ENCODE assay signal across 18 cellular contexts in the genomic region with DNA sequence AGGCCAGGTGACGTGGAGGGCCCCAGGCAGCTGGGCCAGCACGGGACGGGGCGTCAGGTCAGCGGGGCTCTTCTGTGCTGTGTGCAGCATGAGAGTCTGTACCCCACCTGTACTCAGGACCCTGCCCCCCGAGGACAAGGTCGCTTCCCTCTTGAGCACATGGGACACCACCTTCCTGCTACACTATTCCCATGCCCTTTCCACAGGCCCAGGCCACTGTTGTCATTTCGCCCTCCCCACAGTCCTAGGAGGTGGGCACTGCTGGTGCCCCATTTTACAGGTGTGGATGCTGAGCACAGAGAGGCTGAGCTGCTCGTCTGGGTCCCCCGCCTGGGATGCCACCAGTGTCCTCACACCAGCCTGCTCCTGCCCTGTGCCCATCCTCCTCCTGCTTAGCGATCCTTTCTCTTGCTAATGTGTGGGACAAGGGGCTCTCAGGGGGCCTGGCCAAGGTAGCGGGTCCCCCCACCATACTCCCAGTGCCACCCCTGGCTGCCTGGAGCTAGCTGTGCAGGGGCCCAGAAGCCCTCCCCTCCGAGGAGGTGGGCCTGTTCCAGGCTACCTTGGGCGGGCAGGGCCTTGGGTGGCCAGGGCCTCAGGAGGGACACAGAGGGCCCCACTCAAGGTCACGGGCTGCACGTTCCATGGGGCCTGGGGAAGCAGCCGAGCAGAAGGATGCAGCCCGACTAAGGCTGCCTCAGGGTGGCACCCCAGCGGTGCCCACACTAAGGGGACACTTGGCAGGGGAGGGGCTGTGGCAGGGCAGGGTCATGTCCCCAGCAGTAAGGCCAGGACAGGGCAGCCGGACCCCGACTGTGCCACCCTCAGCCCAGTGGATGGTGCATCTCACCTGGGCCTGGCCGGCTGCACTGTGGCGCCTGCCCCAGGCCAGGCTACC.
DNase-seq lines count a peak whose midpoint lies in the region; ATAC-seq and TF ChIP-seq lines count a peak whose summit lies in the region.
"Had no signal": no experiment of that assay in that cellular context is flagged by ENCODE, and none has a peak within 500 bp of the region (broad histone marks: within the 10 kb centered on the region; RNA-seq: fewer than 3 reads in every experiment).

No MANE protein-coding gene starts in this region.

- TF ChIP-seq POLR2A in heart left ventricle (IDR thresholded peaks at IDR 0.05) (no peak), erythroblast (IDR thresholded peaks at IDR 0.05; ENCODE audit: low read length) (no peak)

- no TSS peak for BruUV-seq in Panc1 (replicated peaks; lab: Mats Ljungman, UMichigan)

- H4K91ac ChIP-seq in neuronal stem cell (ENCODE audit: low read depth, low read length, poor library complexity) = peak overlapping the region; percentile 66

- DNase-seq in Panc1 (ENCODE audit: low read depth, low spot score) (no peak), heart left ventricle (peak in 2 of 5 donors; percentile 30 to 64), neuronal stem cell (ENCODE audit: low spot score) (no peak), erythroblast (lab: John Stamatoyannopoulos, UW) (no peak), amniotic stem cell (lab: John Stamatoyannopoulos, UW) (no peak), NCI-H1930 (lab: John Stamatoyannopoulos, UW) (no peak)
- DNase-seq: activated CD4-positive, alpha-beta T cell treated with anti-CD3 and anti-CD28 coated beads for 4 hours; activated naive CD4-positive, alpha-beta T cell; COR-L47; cortex of kidney; EL; HFFc6; NCI-H2081; NCI-H510A had no signal

- H2BK120ac ChIP-seq in neuronal stem cell (ENCODE audit: low read depth, low read length) = peak overlapping the region; percentile 25

- peak overlapping the region; percentile 27 for H3K14ac ChIP-seq in neuronal stem cell (ENCODE audit: low read length)

- peaks cover 86% of the 10 kb centered on the region for H3K4me1 ChIP-seq in BLaER1
- H3K4me1 ChIP-seq in Panc1 (ENCODE audit: control insufficient read depth, insufficient read depth, low read length) = no peaks in the 10 kb centered on the region
- H3K4me1 ChIP-seq in heart left ventricle = peaks cover 0 to 28% (median 0%) of the 10 kb centered on the region in 12 donors
- H3K4me1 ChIP-seq in neuronal stem cell (ENCODE audit: control insufficient read depth in 2 of 2, insufficient read depth in 1 of 2, low read depth in 1 of 2, low read length in 2 of 2) = no peaks in the 10 kb centered on the region
- H3K4me1 ChIP-seq: gastroesophageal sphincter had no signal

- intact Hi-C loops in Panc1 (cut with micrococcal nuclease; ENCODE audit: unreplicated experiment) = no loop called here
- intact Hi-C loops in heart left ventricle (cut with DNase I) = no loop called here

- H3K9me3 ChIP-seq in BLaER1 (peaks cover 7% of the 10 kb centered on the region), Panc1 (ENCODE audit: control insufficient read depth, insufficient read depth, low read depth, low read length) (no peaks in the 10 kb centered on the region), heart left ventricle (peaks cover 0 to 3% (median 0%) of the 10 kb centered on the region in 12 donors), neuronal stem cell (replicated peaks in 1 of 2; ENCODE audit: control insufficient read depth in 2 of 2, insufficient read depth in 1 of 2, low read depth in 1 of 2, low read length in 2 of 2) (peaks cover 0 to 2% of the 10 kb centered on the region in 2 donors)
- H3K9me3 ChIP-seq: gastroesophageal sphincter had no signal

- H3K27me3 ChIP-seq in BLaER1 = no peaks in the 10 kb centered on the region
- no peaks in the 10 kb centered on the region for H3K27me3 ChIP-seq in Panc1 (ENCODE audit: control insufficient read depth, insufficient read depth, low read length)
- no peaks in the 10 kb centered on the region for H3K27me3 ChIP-seq in heart left ventricle
- H3K27me3 ChIP-seq in neuronal stem cell (ENCODE audit: control insufficient read depth in 3 of 3, insufficient read depth in 3 of 3, low read depth in 1 of 3, low read length in 3 of 3) = peaks cover 0 to 9% (median 0%) of the 10 kb centered on the region in 3 experiments
- H3K27me3 ChIP-seq: gastroesophageal sphincter had no signal

- ATAC-seq in Panc1 (peak; percentile 14; the same call in 1 of the 2 replicates), heart left ventricle (peak in 3 of 4 donors; percentile 16 to 25 (median 17)), HG02763 (IDR thresholded peaks at IDR 0.05; ENCODE audit: unreplicated experiment) (no peak)
- ATAC-seq: gastroesophageal sphincter had no signal

- peak overlapping the region; percentile 79 for H3K18ac ChIP-seq in neuronal stem cell (ENCODE audit: low read length)

- 87 to 90% (median 89%) methylated on average over 14 to 23 of the region's 23 CpGs for WGBS in heart left ventricle, 4 donors
- no CpG with 5 or more reads among the region's 23 CpGs for WGBS in neuronal stem cell (ENCODE audit: extremely low coverage in 2 of 2, insufficient read length in 2 of 2, insufficient replicate concordance in 1 of 2), 2 donors

- H2AK5ac ChIP-seq in neuronal stem cell (ENCODE audit: low read depth, low read length) = peak overlapping the region; percentile 90

- H3K4me3 ChIP-seq in BLaER1 (no peak overlapping the region), Panc1 (ENCODE audit: low read depth in 2 of 2, low read length in 2 of 2) (no peak overlapping the region), heart left ventricle (no peak overlapping the region), neuronal stem cell (ENCODE audit: low read length in 2 of 2) (no peak overlapping the region)
- H3K4me3 ChIP-seq: gastroesophageal sphincter had no signal

- no peaks in the 10 kb centered on the region for H3K79me1 ChIP-seq in neuronal stem cell (ENCODE audit: low read depth, low read length)

- CTCF ChIA-PET in Panc1 (lab: Charles Lee) = interaction anchor here (1.1 kb wide), 1 partner anchor 29 kb away, joined by 3 read pairs; no protein-coding TSS in a partner anchor

- H3K27ac ChIP-seq in BLaER1 = peak overlapping the region; percentile 90
- no peak overlapping the region for H3K27ac ChIP-seq in Panc1 (ENCODE audit: low read length)
- H3K27ac ChIP-seq in heart left ventricle = no peak overlapping the region
- H3K27ac ChIP-seq in neuronal stem cell (replicated peaks; ENCODE audit: low read length) = no peak overlapping the region
- H3K27ac ChIP-seq: epithelial cell of prostate, gastroesophageal sphincter had no signal

- no peak overlapping the region for H3K9ac ChIP-seq in BLaER1
- H3K9ac ChIP-seq in neuronal stem cell (ENCODE audit: low read depth, low read length, poor library complexity) = no peak overlapping the region

- H2BK5ac ChIP-seq in neuronal stem cell (ENCODE audit: low read length) = no peak overlapping the region

- no peak overlapping the region for H2AFZ ChIP-seq in neuronal stem cell (ENCODE audit: low read length)

- no peak overlapping the region for H2BK12ac ChIP-seq in neuronal stem cell (ENCODE audit: low read length)

- no peak overlapping the region for H3K4ac ChIP-seq in neuronal stem cell (ENCODE audit: low read length)

- peak overlapping the region; percentile 56 for H3K23ac ChIP-seq in neuronal stem cell (ENCODE audit: low read depth, low read length, poor library complexity)

- peak overlapping the region; percentile 95 for H4K8ac ChIP-seq in neuronal stem cell (ENCODE audit: low read depth, low read length)

- POLR2A ChIA-PET in Panc1 (lab: Charles Lee) = no interaction called here

- H3K36me3 ChIP-seq in BLaER1 (no peaks in the 10 kb centered on the region), Panc1 (ENCODE audit: control insufficient read depth, insufficient read depth, low read length) (no peaks in the 10 kb centered on the region), heart left ventricle (no peaks in the 10 kb centered on the region), neuronal stem cell (replicated peaks in 1 of 2; ENCODE audit: control insufficient read depth in 2 of 2, insufficient read depth in 2 of 2, low read length in 2 of 2) (no peaks in the 10 kb centered on the region)
- H3K36me3 ChIP-seq: gastroesophageal sphincter had no signal

- H2BK15ac ChIP-seq in neuronal stem cell (ENCODE audit: low read length) = peak overlapping the region; percentile 79

- in situ Hi-C loops in Panc1 (cut with HindIII; ENCODE audit: low pct_unique_long_range_greater_than_20kb, low sequenced_read_pairs) = no loop called here

- no peaks in the 10 kb centered on the region for H4K20me1 ChIP-seq in BLaER1

- H3K4me2 ChIP-seq in BLaER1 (peak overlapping the region; percentile 73), neuronal stem cell (ENCODE audit: insufficient read depth, low read length, poor library complexity, severe bottlenecking) (no peak overlapping the region)

- no peak for TF ChIP-seq CTCF in Panc1 (IDR thresholded peaks at IDR 0.05)
- TF ChIP-seq CTCF in heart left ventricle (IDR thresholded peaks at IDR 0.05) = no peak
